ENCODE assay signal across 8 cellular contexts in genomic region chr2:68765739-68766377, GRCh38. TPM values are rescaled to one million over a fixed set of nuclear protein-coding genes. Genes with fewer than 3 reads are reported as not detected.
A peak's percentile ranks its signal among the peaks of the same experiment; 100 is the strongest.
DNase-seq lines count a peak whose midpoint lies in the region; ATAC-seq, FAIRE-seq and TF ChIP-seq lines count a peak whose summit lies in the region.

No MANE protein-coding gene starts in this region.

- H3K27ac ChIP-seq in CD4-positive, alpha-beta T cell (ENCODE audit: low read depth, low read length), result peak overlapping the region; percentile 93
- H3K27ac ChIP-seq in H9 (ENCODE audit: insufficient read length, low read depth, low read length) (no peak overlapping the region), lower lobe of right lung (peak overlapping the region; percentile 75)

- FAIRE-seq in RCC 7860 (lab: Jason Lieb, UNC), result no peak

- H3K23me2 ChIP-seq in H9 (ENCODE audit: insufficient read length, low read depth, low read length, poor library complexity, severe bottlenecking), result no peaks in the 10 kb centered on the region

- no peaks in the 10 kb centered on the region for H3K79me2 ChIP-seq in H9 (ENCODE audit: insufficient read depth, low read length)

- H3K36me3 Mint-ChIP-seq in CD4-positive, alpha-beta T cell (ENCODE audit: low read depth), result peaks cover 20% of the 10 kb centered on the region
- no peaks in the 10 kb centered on the region; a peak in 1 of 7 replicates for H3K36me3 Mint-ChIP-seq in H9 (ENCODE audit: insufficient read depth in 1 of 3, low read depth in 3 of 3)
- no peaks in the 10 kb centered on the region for H3K36me3 Mint-ChIP-seq in activated T-cell treated with anti-CD3 and anti-CD28 coated beads, Interleukin-2, amount 50 U/mL, for 72 hours (ENCODE audit: insufficient read depth in 2 of 2)

- WGBS in H9 (ENCODE audit: extremely low coverage, insufficient read length, low lambda C conversion rate), result no CpG with 5 or more reads among the region's 4 CpGs

- no peak for ATAC-seq in CD4-positive, alpha-beta T cell (ENCODE audit: poor library complexity)
- peak in 1 of 2 donors; percentile 6 for ATAC-seq in activated T-cell treated with anti-CD3 and anti-CD28 coated beads, Interleukin-2, amount 50 U/mL, for 72 hours (replicated peaks in 1 of 2)
- peak; percentile 69 to 71 for ATAC-seq in lower lobe of right lung
- ATAC-seq in GM18870 (IDR thresholded peaks at IDR 0.05; ENCODE audit: unreplicated experiment), result no peak
- no peak for ATAC-seq in HG03097 (IDR thresholded peaks at IDR 0.05; ENCODE audit: low FRiP score, unreplicated experiment)

- H3K14ac ChIP-seq in H9 (ENCODE audit: insufficient read depth, low read length), result no peak overlapping the region

- DNase-seq in CD4-positive, alpha-beta T cell, result no peak
- DNase-seq in H9 (no peak), lower lobe of right lung (no peak), RCC 7860 (ENCODE audit: low spot score) (no peak)
- no peak for DNase-seq in activated T-cell treated with anti-CD3 and anti-CD28 coated beads, Interleukin-2, amount 50 U/mL, for 72 hours
- no peak for DNase-seq in stimulated activated CD4-positive, alpha-beta T cell treated with anti-CD3 and anti-CD28 coated beads, Interleukin-2, amount 100 ng/mL, for 48 hours

- H3K79me1 ChIP-seq in H9 (ENCODE audit: insufficient read depth, low read depth, low read length, poor library complexity, severe bottlenecking), result no peaks in the 10 kb centered on the region

- H2AK5ac ChIP-seq in H9 (ENCODE audit: insufficient read length, low read length), result no peak overlapping the region

- H3K56ac ChIP-seq in H9 (ENCODE audit: insufficient read length, low read depth, low read length), result no peak overlapping the region

- H3K4me3 Mint-ChIP-seq in CD4-positive, alpha-beta T cell, result peak overlapping the region; percentile 84
- H3K4me3 Mint-ChIP-seq in H9, result no peak overlapping the region
- peak overlapping the region; percentile 77 to 88 for H3K4me3 Mint-ChIP-seq in activated T-cell treated with anti-CD3 and anti-CD28 coated beads, Interleukin-2, amount 50 U/mL, for 72 hours

- no peak for TF ChIP-seq CTCF in CD4-positive, alpha-beta T cell (IDR thresholded peaks at IDR 0.05)
- peak; percentile 39; the same call in 1 of the 3 replicates for TF ChIP-seq CTCF in H9 (conservative IDR thresholded peaks at IDR 0.05)
- TF ChIP-seq CTCF in lower lobe of right lung (IDR thresholded peaks at IDR 0.05), result peak; percentile 12

- no peak overlapping the region for H3T11ph ChIP-seq in H9 (ENCODE audit: low read length)

- POLR2A ChIA-PET in CD4-positive, alpha-beta T cell (lab: Charles Lee), result interaction anchor here (0.6 to 10.8 kb wide), 34 partner anchors 9 to 1339 kb away, joined by 3 to 238 read pairs (median 4); partner anchors contain the start of genes APLF, ARHGAP25, FBXO48 and NFU1

- H2BK12ac ChIP-seq in H9 (ENCODE audit: insufficient read length, low read depth, low read length), result no peak overlapping the region

- H2BK120ac ChIP-seq in H9 (ENCODE audit: low read depth, low read length, poor library complexity, severe bottlenecking), result no peak overlapping the region

- H3K9ac ChIP-seq in H9 (ENCODE audit: extremely low read depth, insufficient read length, low read length), result no peak overlapping the region

- no peak overlapping the region for H3K4ac ChIP-seq in H9 (ENCODE audit: low read depth, low read length)

- H3K4me1 Mint-ChIP-seq in CD4-positive, alpha-beta T cell (ENCODE audit: low read depth), result peaks cover 98% of the 10 kb centered on the region
- H3K4me1 Mint-ChIP-seq in H9, result peaks cover 27 to 37% of the 10 kb centered on the region in 2 experiments
- peaks cover 100% of the 10 kb centered on the region for H3K4me1 Mint-ChIP-seq in activated T-cell treated with anti-CD3 and anti-CD28 coated beads, Interleukin-2, amount 50 U/mL, for 72 hours (ENCODE audit: low read depth)

- H3K9me3 ChIP-seq in CD4-positive, alpha-beta T cell (ENCODE audit: control insufficient read depth, low read length), result no peaks in the 10 kb centered on the region
- H3K9me3 ChIP-seq in H9 (ENCODE audit: control insufficient read depth, low read depth, low read length) (no peaks in the 10 kb centered on the region), lower lobe of right lung (no peaks in the 10 kb centered on the region)

- no peaks in the 10 kb centered on the region for H3K27me3 Mint-ChIP-seq in CD4-positive, alpha-beta T cell
- H3K27me3 Mint-ChIP-seq in H9 (ENCODE audit: low read depth), result no peaks in the 10 kb centered on the region
- H3K27me3 Mint-ChIP-seq in activated T-cell treated with anti-CD3 and anti-CD28 coated beads, Interleukin-2, amount 50 U/mL, for 72 hours (ENCODE audit: low read depth), result no peaks in the 10 kb centered on the region

- H4K8ac ChIP-seq in H9 (replicated peaks; ENCODE audit: insufficient read length, low read depth, low read length), result no peak overlapping the region

- H3K18ac ChIP-seq in H9 (ENCODE audit: insufficient read length, low read depth, low read length), result no peak overlapping the region

- no peak overlapping the region for H3K4me2 ChIP-seq in H9 (ENCODE audit: insufficient read depth, insufficient read length, low read length)

- no peak overlapping the region for H2AFZ ChIP-seq in H9 (ENCODE audit: low read length)

- H3K36me3 ChIP-seq in lower lobe of right lung, result no peaks in the 10 kb centered on the region

- H3K27ac Mint-ChIP-seq in CD4-positive, alpha-beta T cell, result peak overlapping the region; percentile 94
- no peak overlapping the region; a peak in 1 of 7 replicates for H3K27ac Mint-ChIP-seq in H9
- peak overlapping the region; percentile 89 for H3K27ac Mint-ChIP-seq in activated T-cell treated with anti-CD3 and anti-CD28 coated beads, Interleukin-2, amount 50 U/mL, for 72 hours

- no peaks in the 10 kb centered on the region for H3K27me3 ChIP-seq in CD4-positive, alpha-beta T cell (ENCODE audit: control insufficient read depth, insufficient read depth, low read length)
- H3K27me3 ChIP-seq in H9 (ENCODE audit: insufficient read depth, low read length), result no peaks in the 10 kb centered on the region
- no peaks in the 10 kb centered on the region for H3K27me3 ChIP-seq in lower lobe of right lung (ENCODE audit: low read depth)

- H4K91ac ChIP-seq in H9 (ENCODE audit: insufficient read length, low read depth, low read length), result no peak overlapping the region

- intact Hi-C loops in CD4-positive, alpha-beta T cell (cut with DNase I, micrococcal nuclease), result loop anchor here in 1 of 2 experiments (2.0 kb wide), 2 partner anchors 29 to 31 kb away; partner anchors contain the start of gene ARHGAP25
- intact Hi-C loops in lower lobe of right lung (cut with DNase I), result no loop called here

- no peaks in the 10 kb centered on the region for H3K9me3 Mint-ChIP-seq in CD4-positive, alpha-beta T cell
- H3K9me3 Mint-ChIP-seq in H9, result no peaks in the 10 kb centered on the region; a peak in 1 of 5 replicates
- H3K9me3 Mint-ChIP-seq in activated T-cell treated with anti-CD3 and anti-CD28 coated beads, Interleukin-2, amount 50 U/mL, for 72 hours, result no peaks in the 10 kb centered on the region

- no peak overlapping the region for H2BK5ac ChIP-seq in H9 (ENCODE audit: insufficient read length, low read length)

- peaks cover 5% of the 10 kb centered on the region for H3K4me1 ChIP-seq in H9 (ENCODE audit: insufficient read depth, low read length)
- H3K4me1 ChIP-seq in lower lobe of right lung, result peaks cover 91% of the 10 kb centered on the region

- H3K4me3 ChIP-seq in lower lobe of right lung, result peak overlapping the region; percentile 6

- no peak overlapping the region for H2BK15ac ChIP-seq in H9 (ENCODE audit: low read depth, low read length)

- H2BK20ac ChIP-seq in H9 (ENCODE audit: low read depth, low read length, poor library complexity, severe bottlenecking), result no peak overlapping the region

- H4K20me1 ChIP-seq in H9 (ENCODE audit: control insufficient read depth, insufficient read depth, insufficient read length), result no peaks in the 10 kb centered on the region

- no peak overlapping the region for H3K23ac ChIP-seq in H9 (ENCODE audit: insufficient read length, low read depth, low read length)

- no peak overlapping the region for H4K5ac ChIP-seq in H9 (ENCODE audit: insufficient read length, low read depth, low read length)

- CTCF ChIA-PET in CD4-positive, alpha-beta T cell (lab: Charles Lee), result interaction anchor here (0.7 to 4.1 kb wide), 10 partner anchors 9 to 71 kb away, joined by 3 to 37 read pairs (median 4); no protein-coding TSS in a partner anchor

RNA-seq across cellular contexts. Expression of gene ARHGAP25, which starts 31.2 kb away (rescaled TPM):
- total RNA-seq in CD4-positive, alpha-beta T cell, result 10 to 100 TPM; 39.3 to 41.8 TPM
- 1.3 TPM in 2 replicates for total RNA-seq in H9 (2021)
- 10 to 100 TPM; 38.3 to 49.5 TPM for total RNA-seq in activated T-cell treated with anti-CD3 and anti-CD28 coated beads, Interleukin-2, amount 50 U/mL, for 72 hours
- total RNA-seq in lower lobe of right lung, result 48.5 TPM

Comparison
In these comparisons a context has a peak if more than half of its experiments do, and no peak if none do; other contexts are left out.
1. ATAC-seq: peak in lower lobe of right lung (2 of 2); none in CD4-positive, alpha-beta T cell (single experiment), GM18870 (single experiment) and HG03097 (single experiment).
2. H3K27ac Mint-ChIP-seq: peak in CD4-positive, alpha-beta T cell (single experiment) and activated T-cell treated with anti-CD3 and anti-CD28 coated beads, Interleukin-2, amount 50 U/mL, for 72 hours (single experiment); none in H9 (0 of 3).
3. H3K4me3 Mint-ChIP-seq: peak in CD4-positive, alpha-beta T cell (single experiment) and activated T-cell treated with anti-CD3 and anti-CD28 coated beads, Interleukin-2, amount 50 U/mL, for 72 hours (2 of 2); none in H9 (0 of 2).
4. RNA of gene ARHGAP25, which starts 31.2 kb away (total RNA-seq): 38.3 to 49.5 TPM in activated T-cell treated with anti-CD3 and anti-CD28 coated beads, Interleukin-2, amount 50 U/mL, for 72 hours, 48.5 TPM in lower lobe of right lung (single experiment) and 39.3 to 41.8 TPM in CD4-positive, alpha-beta T cell; 1.3 TPM in H9; every median in the first group is over 10 times any median in the second.